In the genomic region with DNA sequence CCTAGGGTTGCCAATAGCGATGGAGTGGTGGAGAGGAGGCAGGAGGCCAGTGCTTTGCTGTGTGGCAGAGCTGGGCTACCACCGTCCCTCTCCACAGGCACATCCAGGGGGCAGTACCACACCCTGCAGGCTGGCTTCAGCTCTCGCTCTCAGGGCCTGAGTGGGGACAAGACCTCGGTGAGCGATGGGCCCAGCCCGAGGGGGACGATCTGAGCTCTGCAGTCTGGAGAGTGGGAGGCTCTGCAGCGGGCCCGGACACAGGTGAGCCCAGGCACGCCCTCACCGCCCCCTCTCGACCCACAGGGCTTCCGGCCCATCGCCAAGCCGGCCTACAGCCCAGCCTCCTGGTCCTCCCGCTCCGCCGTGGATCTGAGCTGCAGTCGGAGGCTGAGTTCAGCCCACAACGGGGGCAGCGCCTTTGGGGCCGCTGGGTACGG, we compare ENCODE assay signal across 1 cellular context.
TF ChIP-seq lines count a peak whose summit lies in the region.

No MANE protein-coding gene starts in this region.

TF ChIP-seq in HepG2, 621 proteins besides CTCF, POLR2A, EP300 and RAD21 (continues in another document):
- TF ChIP-seq SAFB2 (CRISPR knock-in tag; IDR thresholded peaks at IDR 0.05; ENCODE audit: borderline replicate concordance, low read depth) (no peak), MTF1 (CRISPR knock-in tag; IDR thresholded peaks at IDR 0.05) (no peak), ZNF83 (CRISPR knock-in tag; IDR thresholded peaks at IDR 0.05; ENCODE audit: borderline replicate concordance) (peak; percentile 34; the same call in 1 of the 2 replicates), DMAP1 (CRISPR knock-in tag; IDR thresholded peaks at IDR 0.05) (0 out of 2 replicates have a peak, but pooled peaks have one; percentile 34), GABPB1 (CRISPR knock-in tag; IDR thresholded peaks at IDR 0.05) (peak; percentile 76; the same call in 1 of the 2 replicates), PITX1 (CRISPR knock-in tag; IDR thresholded peaks at IDR 0.05) (0 out of 2 replicates have a peak, but pooled peaks have one; percentile 9), SNAI1 (CRISPR knock-in tag; IDR thresholded peaks at IDR 0.05; ENCODE audit: borderline replicate concordance) (no peak), ZNF317 (CRISPR knock-in tag; IDR thresholded peaks at IDR 0.05) (0 out of 2 replicates have a peak, but pooled peaks have one; percentile 13), HCFC1 (IDR thresholded peaks at IDR 0.05; ENCODE audit: low read depth, low read length) (no peak), MED1 (CRISPR knock-in tag; IDR thresholded peaks at IDR 0.05) (no peak), SMARCE1 (IDR thresholded peaks at IDR 0.05; ENCODE audit: borderline replicate concordance) (no peak), RFX3 (CRISPR knock-in tag; IDR thresholded peaks at IDR 0.05) (no peak), ZNF34 (CRISPR knock-in tag; IDR thresholded peaks at IDR 0.05; ENCODE audit: borderline replicate concordance) (no peak), TSC22D2 (CRISPR knock-in tag; IDR thresholded peaks at IDR 0.05; ENCODE audit: borderline replicate concordance) (0 out of 2 replicates have a peak, but pooled peaks have one; percentile 14), XRCC5 (optimal IDR thresholded peaks at IDR 0.05; ENCODE audit: low read length) (peak; percentile 32), STAG1 (CRISPR knock-in tag; IDR thresholded peaks at IDR 0.05) (peak; percentile 47), JDP2 (CRISPR knock-in tag; IDR thresholded peaks at IDR 0.05; ENCODE audit: borderline replicate concordance) (no peak), ZNF776 (CRISPR knock-in tag; IDR thresholded peaks at IDR 0.05) (peak; percentile 28), BORCS8-MEF2B (CRISPR knock-in tag; IDR thresholded peaks at IDR 0.05) (0 out of 2 replicates have a peak, but pooled peaks have one; percentile 4), CC2D1A (CRISPR knock-in tag; IDR thresholded peaks at IDR 0.05) (no peak), SUZ12 (IDR thresholded peaks at IDR 0.05; ENCODE audit: low read depth, low read length) (no peak), TCF12 (IDR thresholded peaks at IDR 0.05) (no peak), TCF12 (CRISPR knock-in tag; IDR thresholded peaks at IDR 0.05) (0 out of 2 replicates have a peak, but pooled peaks have one; percentile 24)
- TF ChIP-seq, protein P1, sequence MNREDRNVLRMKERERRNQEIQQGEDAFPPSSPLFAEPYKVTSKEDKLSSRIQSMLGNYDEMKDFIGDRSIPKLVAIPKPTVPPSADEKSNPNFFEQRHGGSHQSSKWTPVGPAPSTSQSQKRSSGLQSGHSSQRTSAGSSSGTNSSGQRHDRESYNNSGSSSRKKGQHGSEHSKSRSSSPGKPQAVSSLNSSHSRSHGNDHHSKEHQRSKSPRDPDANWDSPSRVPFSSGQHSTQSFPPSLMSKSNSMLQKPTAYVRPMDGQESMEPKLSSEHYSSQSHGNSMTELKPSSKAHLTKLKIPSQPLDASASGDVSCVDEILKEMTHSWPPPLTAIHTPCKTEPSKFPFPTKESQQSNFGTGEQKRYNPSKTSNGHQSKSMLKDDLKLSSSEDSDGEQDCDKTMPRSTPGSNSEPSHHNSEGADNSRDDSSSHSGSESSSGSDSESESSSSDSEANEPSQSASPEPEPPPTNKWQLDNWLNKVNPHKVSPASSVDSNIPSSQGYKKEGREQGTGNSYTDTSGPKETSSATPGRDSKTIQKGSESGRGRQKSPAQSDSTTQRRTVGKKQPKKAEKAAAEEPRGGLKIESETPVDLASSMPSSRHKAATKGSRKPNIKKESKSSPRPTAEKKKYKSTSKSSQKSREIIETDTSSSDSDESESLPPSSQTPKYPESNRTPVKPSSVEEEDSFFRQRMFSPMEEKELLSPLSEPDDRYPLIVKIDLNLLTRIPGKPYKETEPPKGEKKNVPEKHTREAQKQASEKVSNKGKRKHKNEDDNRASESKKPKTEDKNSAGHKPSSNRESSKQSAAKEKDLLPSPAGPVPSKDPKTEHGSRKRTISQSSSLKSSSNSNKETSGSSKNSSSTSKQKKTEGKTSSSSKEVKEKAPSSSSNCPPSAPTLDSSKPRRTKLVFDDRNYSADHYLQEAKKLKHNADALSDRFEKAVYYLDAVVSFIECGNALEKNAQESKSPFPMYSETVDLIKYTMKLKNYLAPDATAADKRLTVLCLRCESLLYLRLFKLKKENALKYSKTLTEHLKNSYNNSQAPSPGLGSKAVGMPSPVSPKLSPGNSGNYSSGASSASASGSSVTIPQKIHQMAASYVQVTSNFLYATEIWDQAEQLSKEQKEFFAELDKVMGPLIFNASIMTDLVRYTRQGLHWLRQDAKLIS (CRISPR knock-in tag; IDR thresholded peaks at IDR 0.05): 0 out of 2 replicates have a peak, but pooled peaks have one; percentile 26
- TF ChIP-seq, protein P2, sequence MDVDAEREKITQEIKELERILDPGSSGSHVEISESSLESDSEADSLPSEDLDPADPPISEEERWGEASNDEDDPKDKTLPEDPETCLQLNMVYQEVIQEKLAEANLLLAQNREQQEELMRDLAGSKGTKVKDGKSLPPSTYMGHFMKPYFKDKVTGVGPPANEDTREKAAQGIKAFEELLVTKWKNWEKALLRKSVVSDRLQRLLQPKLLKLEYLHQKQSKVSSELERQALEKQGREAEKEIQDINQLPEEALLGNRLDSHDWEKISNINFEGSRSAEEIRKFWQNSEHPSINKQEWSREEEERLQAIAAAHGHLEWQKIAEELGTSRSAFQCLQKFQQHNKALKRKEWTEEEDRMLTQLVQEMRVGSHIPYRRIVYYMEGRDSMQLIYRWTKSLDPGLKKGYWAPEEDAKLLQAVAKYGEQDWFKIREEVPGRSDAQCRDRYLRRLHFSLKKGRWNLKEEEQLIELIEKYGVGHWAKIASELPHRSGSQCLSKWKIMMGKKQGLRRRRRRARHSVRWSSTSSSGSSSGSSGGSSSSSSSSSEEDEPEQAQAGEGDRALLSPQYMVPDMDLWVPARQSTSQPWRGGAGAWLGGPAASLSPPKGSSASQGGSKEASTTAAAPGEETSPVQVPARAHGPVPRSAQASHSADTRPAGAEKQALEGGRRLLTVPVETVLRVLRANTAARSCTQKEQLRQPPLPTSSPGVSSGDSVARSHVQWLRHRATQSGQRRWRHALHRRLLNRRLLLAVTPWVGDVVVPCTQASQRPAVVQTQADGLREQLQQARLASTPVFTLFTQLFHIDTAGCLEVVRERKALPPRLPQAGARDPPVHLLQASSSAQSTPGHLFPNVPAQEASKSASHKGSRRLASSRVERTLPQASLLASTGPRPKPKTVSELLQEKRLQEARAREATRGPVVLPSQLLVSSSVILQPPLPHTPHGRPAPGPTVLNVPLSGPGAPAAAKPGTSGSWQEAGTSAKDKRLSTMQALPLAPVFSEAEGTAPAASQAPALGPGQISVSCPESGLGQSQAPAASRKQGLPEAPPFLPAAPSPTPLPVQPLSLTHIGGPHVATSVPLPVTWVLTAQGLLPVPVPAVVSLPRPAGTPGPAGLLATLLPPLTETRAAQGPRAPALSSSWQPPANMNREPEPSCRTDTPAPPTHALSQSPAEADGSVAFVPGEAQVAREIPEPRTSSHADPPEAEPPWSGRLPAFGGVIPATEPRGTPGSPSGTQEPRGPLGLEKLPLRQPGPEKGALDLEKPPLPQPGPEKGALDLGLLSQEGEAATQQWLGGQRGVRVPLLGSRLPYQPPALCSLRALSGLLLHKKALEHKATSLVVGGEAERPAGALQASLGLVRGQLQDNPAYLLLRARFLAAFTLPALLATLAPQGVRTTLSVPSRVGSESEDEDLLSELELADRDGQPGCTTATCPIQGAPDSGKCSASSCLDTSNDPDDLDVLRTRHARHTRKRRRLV (CRISPR knock-in tag; IDR thresholded peaks at IDR 0.05): 0 out of 2 replicates have a peak, but pooled peaks have one; percentile 24
- TF ChIP-seq, protein P3, sequence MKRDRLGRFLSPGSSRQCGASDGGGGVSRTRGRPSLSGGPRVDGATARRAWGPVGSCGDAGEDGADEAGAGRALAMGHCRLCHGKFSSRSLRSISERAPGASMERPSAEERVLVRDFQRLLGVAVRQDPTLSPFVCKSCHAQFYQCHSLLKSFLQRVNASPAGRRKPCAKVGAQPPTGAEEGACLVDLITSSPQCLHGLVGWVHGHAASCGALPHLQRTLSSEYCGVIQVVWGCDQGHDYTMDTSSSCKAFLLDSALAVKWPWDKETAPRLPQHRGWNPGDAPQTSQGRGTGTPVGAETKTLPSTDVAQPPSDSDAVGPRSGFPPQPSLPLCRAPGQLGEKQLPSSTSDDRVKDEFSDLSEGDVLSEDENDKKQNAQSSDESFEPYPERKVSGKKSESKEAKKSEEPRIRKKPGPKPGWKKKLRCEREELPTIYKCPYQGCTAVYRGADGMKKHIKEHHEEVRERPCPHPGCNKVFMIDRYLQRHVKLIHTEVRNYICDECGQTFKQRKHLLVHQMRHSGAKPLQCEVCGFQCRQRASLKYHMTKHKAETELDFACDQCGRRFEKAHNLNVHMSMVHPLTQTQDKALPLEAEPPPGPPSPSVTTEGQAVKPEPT (CRISPR knock-in tag; IDR thresholded peaks at IDR 0.05; ENCODE audit: low read depth): 0 out of 2 replicates have a peak, but pooled peaks have one; percentile 8
- TF ChIP-seq, protein P4, sequence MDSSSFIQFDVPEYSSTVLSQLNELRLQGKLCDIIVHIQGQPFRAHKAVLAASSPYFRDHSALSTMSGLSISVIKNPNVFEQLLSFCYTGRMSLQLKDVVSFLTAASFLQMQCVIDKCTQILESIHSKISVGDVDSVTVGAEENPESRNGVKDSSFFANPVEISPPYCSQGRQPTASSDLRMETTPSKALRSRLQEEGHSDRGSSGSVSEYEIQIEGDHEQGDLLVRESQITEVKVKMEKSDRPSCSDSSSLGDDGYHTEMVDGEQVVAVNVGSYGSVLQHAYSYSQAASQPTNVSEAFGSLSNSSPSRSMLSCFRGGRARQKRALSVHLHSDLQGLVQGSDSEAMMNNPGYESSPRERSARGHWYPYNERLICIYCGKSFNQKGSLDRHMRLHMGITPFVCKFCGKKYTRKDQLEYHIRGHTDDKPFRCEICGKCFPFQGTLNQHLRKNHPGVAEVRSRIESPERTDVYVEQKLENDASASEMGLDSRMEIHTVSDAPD (CRISPR knock-in tag; IDR thresholded peaks at IDR 0.05): no peak
- TF ChIP-seq, protein P5, sequence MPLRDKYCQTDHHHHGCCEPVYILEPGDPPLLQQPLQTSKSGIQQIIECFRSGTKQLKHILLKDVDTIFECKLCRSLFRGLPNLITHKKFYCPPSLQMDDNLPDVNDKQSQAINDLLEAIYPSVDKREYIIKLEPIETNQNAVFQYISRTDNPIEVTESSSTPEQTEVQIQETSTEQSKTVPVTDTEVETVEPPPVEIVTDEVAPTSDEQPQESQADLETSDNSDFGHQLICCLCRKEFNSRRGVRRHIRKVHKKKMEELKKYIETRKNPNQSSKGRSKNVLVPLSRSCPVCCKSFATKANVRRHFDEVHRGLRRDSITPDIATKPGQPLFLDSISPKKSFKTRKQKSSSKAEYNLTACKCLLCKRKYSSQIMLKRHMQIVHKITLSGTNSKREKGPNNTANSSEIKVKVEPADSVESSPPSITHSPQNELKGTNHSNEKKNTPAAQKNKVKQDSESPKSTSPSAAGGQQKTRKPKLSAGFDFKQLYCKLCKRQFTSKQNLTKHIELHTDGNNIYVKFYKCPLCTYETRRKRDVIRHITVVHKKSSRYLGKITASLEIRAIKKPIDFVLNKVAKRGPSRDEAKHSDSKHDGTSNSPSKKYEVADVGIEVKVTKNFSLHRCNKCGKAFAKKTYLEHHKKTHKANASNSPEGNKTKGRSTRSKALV (CRISPR knock-in tag; IDR thresholded peaks at IDR 0.05): 0 out of 2 replicates have a peak, but pooled peaks have one; percentile 52
- TF ChIP-seq, protein P6, sequence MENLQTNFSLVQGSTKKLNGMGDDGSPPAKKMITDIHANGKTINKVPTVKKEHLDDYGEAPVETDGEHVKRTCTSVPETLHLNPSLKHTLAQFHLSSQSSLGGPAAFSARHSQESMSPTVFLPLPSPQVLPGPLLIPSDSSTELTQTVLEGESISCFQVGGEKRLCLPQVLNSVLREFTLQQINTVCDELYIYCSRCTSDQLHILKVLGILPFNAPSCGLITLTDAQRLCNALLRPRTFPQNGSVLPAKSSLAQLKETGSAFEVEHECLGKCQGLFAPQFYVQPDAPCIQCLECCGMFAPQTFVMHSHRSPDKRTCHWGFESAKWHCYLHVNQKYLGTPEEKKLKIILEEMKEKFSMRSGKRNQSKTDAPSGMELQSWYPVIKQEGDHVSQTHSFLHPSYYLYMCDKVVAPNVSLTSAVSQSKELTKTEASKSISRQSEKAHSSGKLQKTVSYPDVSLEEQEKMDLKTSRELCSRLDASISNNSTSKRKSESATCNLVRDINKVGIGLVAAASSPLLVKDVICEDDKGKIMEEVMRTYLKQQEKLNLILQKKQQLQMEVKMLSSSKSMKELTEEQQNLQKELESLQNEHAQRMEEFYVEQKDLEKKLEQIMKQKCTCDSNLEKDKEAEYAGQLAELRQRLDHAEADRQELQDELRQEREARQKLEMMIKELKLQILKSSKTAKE (CRISPR knock-in tag; IDR thresholded peaks at IDR 0.05; ENCODE audit: borderline replicate concordance): no peak
- TF ChIP-seq, protein P7, sequence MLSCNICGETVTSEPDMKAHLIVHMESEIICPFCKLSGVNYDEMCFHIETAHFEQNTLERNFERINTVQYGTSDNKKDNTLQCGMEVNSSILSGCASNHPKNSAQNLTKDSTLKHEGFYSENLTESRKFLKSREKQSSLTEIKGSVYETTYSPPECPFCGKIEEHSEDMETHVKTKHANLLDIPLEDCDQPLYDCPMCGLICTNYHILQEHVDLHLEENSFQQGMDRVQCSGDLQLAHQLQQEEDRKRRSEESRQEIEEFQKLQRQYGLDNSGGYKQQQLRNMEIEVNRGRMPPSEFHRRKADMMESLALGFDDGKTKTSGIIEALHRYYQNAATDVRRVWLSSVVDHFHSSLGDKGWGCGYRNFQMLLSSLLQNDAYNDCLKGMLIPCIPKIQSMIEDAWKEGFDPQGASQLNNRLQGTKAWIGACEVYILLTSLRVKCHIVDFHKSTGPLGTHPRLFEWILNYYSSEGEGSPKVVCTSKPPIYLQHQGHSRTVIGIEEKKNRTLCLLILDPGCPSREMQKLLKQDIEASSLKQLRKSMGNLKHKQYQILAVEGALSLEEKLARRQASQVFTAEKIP (CRISPR knock-in tag; IDR thresholded peaks at IDR 0.05; ENCODE audit: borderline replicate concordance): no peak
